14 cellular contexts compared by ENCODE assay signal in the genomic region with DNA sequence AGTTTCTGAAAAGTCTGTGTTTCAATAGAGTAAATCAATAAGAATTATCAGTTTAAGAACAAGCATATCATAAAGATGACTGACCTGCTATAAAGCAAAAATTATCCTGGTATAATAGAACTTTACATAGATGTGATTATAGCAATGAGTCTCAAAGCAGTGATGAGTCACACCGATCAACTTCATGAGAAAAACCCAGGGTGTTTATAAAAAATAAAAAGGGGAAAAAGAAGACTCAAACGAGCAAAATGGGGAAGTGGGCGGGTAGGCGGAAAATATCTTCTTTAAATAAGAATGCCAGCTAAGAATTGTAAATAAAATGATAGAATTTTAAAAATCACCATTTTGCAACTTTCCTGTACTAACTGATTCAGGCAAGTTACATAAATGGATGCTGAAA. TPM values are rescaled to one million over a fixed set of nuclear protein-coding genes. Genes with fewer than 3 reads are reported as not detected.
DNase-seq lines count a peak whose midpoint lies in the region; ATAC-seq and TF ChIP-seq lines count a peak whose summit lies in the region.
"Had no signal": no experiment of that assay in that cellular context is flagged by ENCODE, and none has a peak within 500 bp of the region (broad histone marks: within the 10 kb centered on the region; RNA-seq: fewer than 3 reads in every experiment).

No MANE protein-coding gene starts in this region.

- H3K4me3 Mint-ChIP-seq in activated T-cell treated with anti-CD3 and anti-CD28 coated beads, Interleukin-2, amount 50 U/mL, for 72 hours: peak overlapping the region in 1 of 2 donors; percentile 45
- no peak overlapping the region for H3K4me3 Mint-ChIP-seq in activated T-cell treated with anti-CD3 and anti-CD28 coated beads, Interleukin-2, amount 50 U/mL, for 4 hours
- H3K4me3 Mint-ChIP-seq in activated B cell treated with CpG ODN at 0.5 μM for 24 hours: peak overlapping the region; percentile 46
- H3K4me3 Mint-ChIP-seq in progenitor cell of endocrine pancreas (ENCODE audit: low read depth): no peak overlapping the region
- H3K4me3 Mint-ChIP-seq in stimulated activated effector memory CD8-positive, alpha-beta T cell treated with anti-CD3 and anti-CD28 coated beads, Interleukin-12 subunit alpha, Interleukin-12 subunit beta, amount 100 ng/mL, for 72 hours: no peak overlapping the region
- H3K4me3 Mint-ChIP-seq: CD8-positive, alpha-beta memory T cell; naive thymus-derived CD8-positive, alpha-beta T cell had no signal

- H3K27me3 Mint-ChIP-seq in activated T-cell treated with anti-CD3 and anti-CD28 coated beads, Interleukin-2, amount 50 U/mL, for 72 hours (ENCODE audit: low read depth): no peaks in the 10 kb centered on the region
- H3K27me3 Mint-ChIP-seq in activated T-cell treated with anti-CD3 and anti-CD28 coated beads, Interleukin-2, amount 50 U/mL, for 4 hours (ENCODE audit: low read depth): no peaks in the 10 kb centered on the region
- H3K27me3 Mint-ChIP-seq in activated B cell treated with CpG ODN at 0.5 μM for 24 hours (no peaks in the 10 kb centered on the region), progenitor cell of endocrine pancreas (no peaks in the 10 kb centered on the region)
- H3K27me3 Mint-ChIP-seq: CD8-positive, alpha-beta memory T cell; naive thymus-derived CD8-positive, alpha-beta T cell had no signal

- TF ChIP-seq CTCF in activated B cell treated with CpG ODN at 0.5 μM for 24 hours (IDR thresholded peaks at IDR 0.05) (no peak), progenitor cell of endocrine pancreas (IDR thresholded peaks at IDR 0.05; ENCODE audit: unreplicated experiment) (no peak)

- peaks cover 0 to 3% of the 10 kb centered on the region in 2 donors for H3K36me3 Mint-ChIP-seq in activated T-cell treated with anti-CD3 and anti-CD28 coated beads, Interleukin-2, amount 50 U/mL, for 72 hours (ENCODE audit: insufficient read depth in 2 of 2)
- peaks cover 7% of the 10 kb centered on the region for H3K36me3 Mint-ChIP-seq in activated T-cell treated with anti-CD3 and anti-CD28 coated beads, Interleukin-2, amount 50 U/mL, for 4 hours (ENCODE audit: insufficient read depth)
- H3K36me3 Mint-ChIP-seq in activated B cell treated with CpG ODN at 0.5 μM for 24 hours (ENCODE audit: low read depth) (no peaks in the 10 kb centered on the region), progenitor cell of endocrine pancreas (ENCODE audit: insufficient read depth) (peaks cover 6% of the 10 kb centered on the region)
- no peaks in the 10 kb centered on the region for H3K36me3 Mint-ChIP-seq in stimulated activated effector memory CD8-positive, alpha-beta T cell treated with anti-CD3 and anti-CD28 coated beads, Interleukin-12 subunit alpha, Interleukin-12 subunit beta, amount 100 ng/mL, for 72 hours

- intact Hi-C loops in activated B cell treated with CpG ODN at 0.5 μM for 24 hours (cut with micrococcal nuclease): no loop called here

- no peak for ATAC-seq in activated T-cell treated with anti-CD3 and anti-CD28 coated beads, Interleukin-2, amount 50 U/mL, for 72 hours (replicated peaks in 1 of 2)
- ATAC-seq in activated T-cell treated with anti-CD3 and anti-CD28 coated beads, Interleukin-2, amount 50 U/mL, for 4 hours: no peak
- ATAC-seq in activated B cell treated with CpG ODN at 0.5 μM for 24 hours (ENCODE audit: low read depth): peak; percentile 79
- ATAC-seq in HG03025 (IDR thresholded peaks at IDR 0.05; ENCODE audit: low FRiP score, unreplicated experiment): no peak
- no peak for ATAC-seq in stimulated activated effector memory CD8-positive, alpha-beta T cell treated with anti-CD3 and anti-CD28 coated beads, Interleukin-12 subunit alpha, Interleukin-12 subunit beta, amount 100 ng/mL, for 72 hours
- no peak for ATAC-seq in GM21825 (IDR thresholded peaks at IDR 0.05; ENCODE audit: unreplicated experiment)
- ATAC-seq: body of pancreas; left ventricle myocardium superior; naive thymus-derived CD8-positive, alpha-beta T cell had no signal

- H3K9me3 Mint-ChIP-seq in activated T-cell treated with anti-CD3 and anti-CD28 coated beads, Interleukin-2, amount 50 U/mL, for 72 hours: no peaks in the 10 kb centered on the region
- H3K9me3 Mint-ChIP-seq in activated T-cell treated with anti-CD3 and anti-CD28 coated beads, Interleukin-2, amount 50 U/mL, for 4 hours: no peaks in the 10 kb centered on the region
- H3K9me3 Mint-ChIP-seq in activated B cell treated with CpG ODN at 0.5 μM for 24 hours (peaks cover 3% of the 10 kb centered on the region), progenitor cell of endocrine pancreas (ENCODE audit: low read depth) (peaks cover under 1% of the 10 kb centered on the region)
- no peaks in the 10 kb centered on the region for H3K9me3 Mint-ChIP-seq in stimulated activated effector memory CD8-positive, alpha-beta T cell treated with anti-CD3 and anti-CD28 coated beads, Interleukin-12 subunit alpha, Interleukin-12 subunit beta, amount 100 ng/mL, for 72 hours
- H3K9me3 Mint-ChIP-seq: CD8-positive, alpha-beta memory T cell; naive thymus-derived CD8-positive, alpha-beta T cell had no signal

- no peak for DNase-seq in activated T-cell treated with anti-CD3 and anti-CD28 coated beads, Interleukin-2, amount 50 U/mL, for 72 hours
- DNase-seq in activated T-cell treated with anti-CD3 and anti-CD28 coated beads, Interleukin-2, amount 50 U/mL, for 4 hours: no peak
- DNase-seq in NCI-H69 (lab: John Stamatoyannopoulos, UW) (peak; percentile 46), activated B cell treated with CpG ODN at 0.5 μM for 24 hours (no peak), progenitor cell of endocrine pancreas (ENCODE audit: low spot score, unreplicated experiment) (no peak)
- no peak for DNase-seq in stimulated activated effector memory CD8-positive, alpha-beta T cell treated with anti-CD3 and anti-CD28 coated beads, Interleukin-12 subunit alpha, Interleukin-12 subunit beta, amount 100 ng/mL, for 72 hours (ENCODE audit: low spot score in 2 of 2)
- DNase-seq: body of pancreas; CD8-positive, alpha-beta memory T cell; dermis blood vessel endothelial cell; left ventricle myocardium superior; naive thymus-derived CD8-positive, alpha-beta T cell; NCI-H2029 had no signal

- CTCF ChIA-PET in activated B cell treated with CpG ODN at 0.5 μM for 24 hours (lab: Charles Lee): no interaction called here

- POLR2A ChIA-PET in activated B cell treated with CpG ODN at 0.5 μM for 24 hours (lab: Charles Lee): interaction anchor here (0.9 kb wide), 1 partner anchor 47 kb away, joined by 6 read pairs; the partner anchor contains the start of gene BRIP1

- peaks cover 10% of the 10 kb centered on the region for H3K4me1 Mint-ChIP-seq in activated T-cell treated with anti-CD3 and anti-CD28 coated beads, Interleukin-2, amount 50 U/mL, for 72 hours (ENCODE audit: low read depth)
- H3K4me1 Mint-ChIP-seq in activated T-cell treated with anti-CD3 and anti-CD28 coated beads, Interleukin-2, amount 50 U/mL, for 4 hours (ENCODE audit: low read depth): peaks cover 6% of the 10 kb centered on the region
- H3K4me1 Mint-ChIP-seq in activated B cell treated with CpG ODN at 0.5 μM for 24 hours: peaks cover 52% of the 10 kb centered on the region
- peaks cover 22% of the 10 kb centered on the region for H3K4me1 Mint-ChIP-seq in progenitor cell of endocrine pancreas (ENCODE audit: low read depth)
- peaks cover 6% of the 10 kb centered on the region for H3K4me1 Mint-ChIP-seq in stimulated activated effector memory CD8-positive, alpha-beta T cell treated with anti-CD3 and anti-CD28 coated beads, Interleukin-12 subunit alpha, Interleukin-12 subunit beta, amount 100 ng/mL, for 72 hours
- H3K4me1 Mint-ChIP-seq: CD8-positive, alpha-beta memory T cell had no signal

- H3K27ac Mint-ChIP-seq in activated T-cell treated with anti-CD3 and anti-CD28 coated beads, Interleukin-2, amount 50 U/mL, for 72 hours: peak overlapping the region; percentile 38
- H3K27ac Mint-ChIP-seq in activated B cell treated with CpG ODN at 0.5 μM for 24 hours (peak overlapping the region; percentile 61), progenitor cell of endocrine pancreas (peak overlapping the region; percentile 63)
- H3K27ac Mint-ChIP-seq in stimulated activated effector memory CD8-positive, alpha-beta T cell treated with anti-CD3 and anti-CD28 coated beads, Interleukin-12 subunit alpha, Interleukin-12 subunit beta, amount 100 ng/mL, for 72 hours: no peak overlapping the region
- H3K27ac Mint-ChIP-seq: CD8-positive, alpha-beta memory T cell; naive thymus-derived CD8-positive, alpha-beta T cell had no signal

RNA-seq across cellular contexts. Expression of gene BRIP1, which starts 46.8 kb away (rescaled TPM):
- total RNA-seq in activated T-cell treated with anti-CD3 and anti-CD28 coated beads, Interleukin-2, amount 50 U/mL, for 72 hours: 10 to 100 TPM; 10.8 to 12.7 TPM
- 1 to 10 TPM; 5.0 to 5.8 (median 5.1) TPM for total RNA-seq in activated T-cell treated with anti-CD3 and anti-CD28 coated beads, Interleukin-2, amount 50 U/mL, for 4 hours
- total RNA-seq in activated B cell treated with CpG ODN at 0.5 μM for 24 hours: 2.0 and 2.5 TPM in 2 replicates
- 13.5 and 14.3 TPM in 2 replicates for total RNA-seq in progenitor cell of endocrine pancreas
